Comparison of ENCODE assay signal across 1 cellular context in the genomic region with DNA sequence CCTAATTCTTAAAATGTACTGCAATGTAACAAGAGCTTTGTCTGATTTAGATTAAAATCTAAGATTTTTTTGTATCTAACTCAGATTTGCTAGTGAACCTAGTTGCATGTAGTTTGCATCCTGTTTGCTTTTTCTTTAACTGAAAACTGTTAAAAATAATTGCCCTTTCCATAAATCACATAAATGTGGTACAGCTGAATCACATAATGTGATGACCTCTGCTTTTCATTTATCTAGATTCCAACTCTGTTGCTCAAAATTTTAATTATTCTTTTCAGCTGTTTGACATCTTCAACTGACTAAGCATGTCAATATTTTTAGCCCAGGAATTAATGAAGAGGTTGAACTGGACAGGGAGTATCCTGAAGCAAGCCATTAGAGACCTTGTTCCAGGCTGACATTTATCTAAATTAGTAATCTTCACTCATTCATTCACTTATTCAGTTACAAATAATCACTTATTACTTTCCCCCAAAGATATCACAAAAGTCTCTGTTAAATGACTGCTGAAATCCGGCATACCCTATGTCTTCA.
TF ChIP-seq lines count a peak whose summit lies in the region.

No MANE protein-coding gene starts in this region.

TF ChIP-seq in SK-N-SH treated with all-trans-retinoic acid at 6 μM for 48 hours, 23 proteins besides CTCF, POLR2A, EP300 and RAD21 (continued from another document):
- TF ChIP-seq TSHZ2 (CRISPR knock-in tag; IDR thresholded peaks at IDR 0.05), result no peak
- TF ChIP-seq ZFP30 (CRISPR knock-in tag; IDR thresholded peaks at IDR 0.05), result no peak
- TF ChIP-seq CSDC2 (CRISPR knock-in tag; IDR thresholded peaks at IDR 0.05), result no peak
